10 cellular contexts compared by ENCODE assay signal in the genomic region with DNA sequence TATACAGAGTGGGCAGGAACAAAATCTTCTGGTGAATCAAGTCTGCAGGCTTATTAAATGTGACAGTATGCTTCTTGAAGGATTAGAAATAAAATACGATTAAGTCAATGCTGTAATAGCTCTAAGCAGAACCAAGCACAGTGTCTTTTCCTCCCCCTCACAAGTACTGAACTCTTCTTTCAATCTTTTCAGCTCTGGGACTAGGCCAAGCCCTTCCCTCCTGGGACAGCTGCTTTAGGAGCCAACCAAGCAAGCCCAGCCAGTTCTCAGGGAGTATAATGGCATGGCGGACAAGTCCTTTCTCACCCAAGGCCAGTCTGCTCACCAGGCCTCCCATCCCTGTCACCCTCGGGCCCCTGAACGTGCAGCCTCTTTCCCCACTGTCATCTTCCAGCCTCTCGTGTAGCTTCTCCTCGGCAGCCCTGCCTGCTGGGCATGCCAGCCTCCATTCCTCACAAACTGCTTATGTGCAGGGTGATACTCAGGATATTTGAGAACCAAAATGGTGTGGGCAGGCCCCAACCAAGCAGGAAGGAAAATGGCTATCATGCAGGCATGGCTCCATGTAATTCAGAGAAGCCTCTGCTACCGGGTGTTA. TPM values are rescaled to one million over a fixed set of nuclear protein-coding genes. Genes with fewer than 3 reads are reported as not detected.
A peak's percentile ranks its signal among the peaks of the same experiment; 100 is the strongest.
DNase-seq lines count a peak whose midpoint lies in the region; ATAC-seq, FAIRE-seq and TF ChIP-seq lines count a peak whose summit lies in the region.
"Had no signal": no experiment of that assay in that cellular context is flagged by ENCODE, and none has a peak within 500 bp of the region (broad histone marks: within the 10 kb centered on the region; RNA-seq: fewer than 3 reads in every experiment).

No MANE protein-coding gene starts in this region.

- POLR2A ChIA-PET in activated CD8-positive, alpha-beta T cell treated with anti-CD3 and anti-CD28 coated beads, Interleukin-2, amount 10 ng/mL, durations not matched to agents 7 days and 5 days (lab: Charles Lee), result interaction anchor here (0.9 to 2.5 kb wide), 5 partner anchors 8 to 62 kb away, joined by 3 to 21 read pairs (median 3); a partner anchor contains a TSS

- no peak for FAIRE-seq in urothelium cell line (lab: Jason Lieb, UNC)

- peak overlapping the region; percentile 93 for H3K27ac Mint-ChIP-seq in activated CD8-positive, alpha-beta T cell treated with anti-CD3 and anti-CD28 coated beads, Interleukin-2, amount 10 ng/mL, durations not matched to agents 7 days and 5 days

- TF ChIP-seq EP300 in stomach (IDR thresholded peaks at IDR 0.05), result no peak

- H3K36me3 Mint-ChIP-seq in activated T-cell treated with anti-CD3 and anti-CD28 coated beads, Interleukin-2, amount 50 U/mL, for 4 hours (ENCODE audit: insufficient read depth), result no peaks in the 10 kb centered on the region
- H3K36me3 Mint-ChIP-seq in activated CD8-positive, alpha-beta T cell treated with anti-CD3 and anti-CD28 coated beads, Interleukin-2, amount 10 ng/mL, durations not matched to agents 7 days and 5 days (ENCODE audit: low read depth), result peaks cover 3% of the 10 kb centered on the region

- intact Hi-C loops in stomach (cut with DNase I; ENCODE audit: low total_unique reads), result no loop called here

- H3K27me3 Mint-ChIP-seq in activated T-cell treated with anti-CD3 and anti-CD28 coated beads, Interleukin-2, amount 50 U/mL, for 4 hours (ENCODE audit: low read depth), result no peaks in the 10 kb centered on the region
- no peaks in the 10 kb centered on the region for H3K27me3 Mint-ChIP-seq in activated CD8-positive, alpha-beta T cell treated with anti-CD3 and anti-CD28 coated beads, Interleukin-2, amount 10 ng/mL, durations not matched to agents 7 days and 5 days (ENCODE audit: low read depth)

- TF ChIP-seq POLR2A in stomach (IDR thresholded peaks at IDR 0.05), result no peak

- H3K27me3 ChIP-seq in stomach, result no peaks in the 10 kb centered on the region

- no peak for DNase-seq in activated T-cell treated with anti-CD3 and anti-CD28 coated beads, Interleukin-2, amount 50 U/mL, for 4 hours
- no peak for DNase-seq in activated T-cell treated with anti-CD3 and anti-CD28 coated beads, Interleukin-2, amount 50 U/mL, for 48 hours
- no peak for DNase-seq in activated CD8-positive, alpha-beta T cell treated with anti-CD3 and anti-CD28 coated beads, Interleukin-2, amount 10 ng/mL, durations not matched to agents 7 days and 5 days
- DNase-seq in left kidney (ENCODE audit: low read depth, low spot score) (peak; percentile 42), stomach (no peak), urothelium cell line (ENCODE audit: low spot score) (no peak), OCI-M1 (lab: John Stamatoyannopoulos, UW) (no peak), SHP77 treated with DMSO at 0.1 percent for 48 hours (lab: John Stamatoyannopoulos, UW) (no peak)
- DNase-seq: anterior cingulate cortex, midbrain had no signal

- peaks cover 0 to 26% (median 5%) of the 10 kb centered on the region in 4 donors for H3K4me1 ChIP-seq in stomach

- H3K4me1 Mint-ChIP-seq in activated T-cell treated with anti-CD3 and anti-CD28 coated beads, Interleukin-2, amount 50 U/mL, for 4 hours (ENCODE audit: low read depth), result peaks cover 81% of the 10 kb centered on the region
- peaks cover 72% of the 10 kb centered on the region for H3K4me1 Mint-ChIP-seq in activated CD8-positive, alpha-beta T cell treated with anti-CD3 and anti-CD28 coated beads, Interleukin-2, amount 10 ng/mL, durations not matched to agents 7 days and 5 days (ENCODE audit: low read depth)

- CTCF ChIA-PET in activated CD8-positive, alpha-beta T cell treated with anti-CD3 and anti-CD28 coated beads, Interleukin-2, amount 10 ng/mL, durations not matched to agents 7 days and 5 days (lab: Charles Lee), result interaction anchor here (0.9 to 4.0 kb wide), 4 partner anchors 8 to 299 kb away, joined by 3 to 29 read pairs (median 7); a partner anchor contains a TSS

- H3K9me3 Mint-ChIP-seq in activated T-cell treated with anti-CD3 and anti-CD28 coated beads, Interleukin-2, amount 50 U/mL, for 4 hours, result no peaks in the 10 kb centered on the region
- no peaks in the 10 kb centered on the region for H3K9me3 Mint-ChIP-seq in activated CD8-positive, alpha-beta T cell treated with anti-CD3 and anti-CD28 coated beads, Interleukin-2, amount 10 ng/mL, durations not matched to agents 7 days and 5 days (ENCODE audit: insufficient read depth)

- 62 to 86% (median 73%) methylated on average over 7 of the region's 7 CpGs for WGBS in stomach, 5 donors

- peak overlapping the region in 3 of 5 donors; percentile 52 to 54 (median 54) for H3K27ac ChIP-seq in stomach

- H3K36me3 ChIP-seq in stomach, result no peaks in the 10 kb centered on the region

- H3K4me3 ChIP-seq in stomach, result no peak overlapping the region

- H3K9me3 ChIP-seq in stomach, result no peaks in the 10 kb centered on the region

- H3K4me3 Mint-ChIP-seq in activated T-cell treated with anti-CD3 and anti-CD28 coated beads, Interleukin-2, amount 50 U/mL, for 4 hours, result peak overlapping the region; percentile 26
- peak overlapping the region; percentile 25 for H3K4me3 Mint-ChIP-seq in activated CD8-positive, alpha-beta T cell treated with anti-CD3 and anti-CD28 coated beads, Interleukin-2, amount 10 ng/mL, durations not matched to agents 7 days and 5 days

- ATAC-seq in activated T-cell treated with anti-CD3 and anti-CD28 coated beads, Interleukin-2, amount 50 U/mL, for 4 hours, result no peak
- no peak for ATAC-seq in activated CD8-positive, alpha-beta T cell treated with anti-CD3 and anti-CD28 coated beads, Interleukin-2, amount 10 ng/mL, durations not matched to agents 7 days and 5 days

- TF ChIP-seq CTCF in stomach (IDR thresholded peaks at IDR 0.05), result no peak

RNA-seq across cellular contexts. Expression of a gene that starts 8.4 kb away (rescaled TPM):
- total RNA-seq in activated T-cell treated with anti-CD3 and anti-CD28 coated beads, Interleukin-2, amount 50 U/mL, for 4 hours, result 10 to 100 TPM; 73.2 to 91.7 (median 77.6) TPM
- 10 to 100 TPM; 72.0 to 72.6 TPM for total RNA-seq in activated CD8-positive, alpha-beta T cell treated with anti-CD3 and anti-CD28 coated beads, Interleukin-2, amount 10 ng/mL, durations not matched to agents 7 days and 5 days
- 100 to 1,000 TPM in 1 of 5 donors, 10 to 100 TPM in 4; 29.2 to 102 (median 62.0) TPM for total RNA-seq in stomach
- polyA plus RNA-seq in stomach, result 10 to 100 TPM; 21.4 to 25.1 (median 21.7) TPM

RNA-seq across cellular contexts. Expression of a gene that starts 32.3 kb away (rescaled TPM):
- total RNA-seq in activated T-cell treated with anti-CD3 and anti-CD28 coated beads, Interleukin-2, amount 50 U/mL, for 4 hours, result not detected
- total RNA-seq in activated CD8-positive, alpha-beta T cell treated with anti-CD3 and anti-CD28 coated beads, Interleukin-2, amount 10 ng/mL, durations not matched to agents 7 days and 5 days, result not detected
- total RNA-seq in stomach, result 100 to 1,000 TPM in 4 of 5 donors, 10 to 100 TPM in 1; 33.0 to 941 (median 223) TPM
- 100 to 1,000 TPM in 2 of 3 donors, 10 to 100 TPM in 1; 76.9 to 258 (median 109) TPM for polyA plus RNA-seq in stomach

Comparison
In these comparisons a context has a peak if more than half of its experiments do, and no peak if none do; other contexts are left out.
1. RNA of a gene that starts 32.3 kb away (total RNA-seq): 33.0 to 941 TPM in stomach; not detected in activated T-cell treated with anti-CD3 and anti-CD28 coated beads, Interleukin-2, amount 50 U/mL, for 4 hours and not detected in activated CD8-positive, alpha-beta T cell treated with anti-CD3 and anti-CD28 coated beads, Interleukin-2, amount 10 ng/mL, durations not matched to agents 7 days and 5 days; every median in the first group is over 10 times any median in the second.